Comparison of ENCODE assay signal across 1 cellular context in the genomic region with DNA sequence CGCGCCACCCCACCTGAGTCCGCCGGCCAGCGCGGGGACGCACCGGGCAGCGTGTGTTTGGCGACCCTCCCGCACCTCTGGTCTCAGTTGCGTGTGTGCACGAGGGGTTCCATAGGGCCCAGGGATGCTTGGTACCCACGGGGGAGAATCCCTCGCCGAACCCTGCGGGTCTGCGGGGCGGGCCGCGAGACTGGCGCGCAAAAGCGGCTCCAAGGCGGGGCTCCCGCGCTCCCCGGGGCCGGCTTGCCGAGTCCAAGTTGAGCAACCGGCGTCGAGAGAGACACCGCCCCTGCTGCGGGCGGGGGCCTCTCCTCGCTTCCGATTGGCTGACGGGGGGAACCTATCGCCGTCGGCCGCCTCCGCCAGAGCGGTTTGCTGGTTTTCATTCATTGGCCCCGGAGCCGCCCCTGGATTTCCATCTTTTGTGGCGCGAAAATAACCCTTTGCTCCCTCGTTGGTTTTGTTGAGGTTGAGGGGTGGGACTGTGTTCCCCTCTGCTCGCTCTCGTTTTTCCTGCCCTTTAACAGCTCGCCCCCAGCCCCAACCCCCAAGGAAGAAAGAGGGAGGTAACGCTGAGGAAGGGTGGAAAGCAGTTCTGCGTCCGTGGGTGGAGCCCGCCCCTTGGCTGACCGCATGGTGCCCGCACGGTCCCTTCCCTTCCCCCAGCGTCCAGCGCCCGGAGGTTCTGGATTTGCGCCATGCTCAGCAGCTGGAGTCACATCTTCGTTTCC.
A peak's percentile ranks its signal among the peaks of the same experiment; 100 is the strongest.
TF ChIP-seq lines count a peak whose summit lies in the region.

No MANE protein-coding gene starts in this region.

TF ChIP-seq in HepG2, 621 proteins besides CTCF, POLR2A, EP300 and RAD21 (continued from another document and continues in another):
- TF ChIP-seq, protein P1, sequence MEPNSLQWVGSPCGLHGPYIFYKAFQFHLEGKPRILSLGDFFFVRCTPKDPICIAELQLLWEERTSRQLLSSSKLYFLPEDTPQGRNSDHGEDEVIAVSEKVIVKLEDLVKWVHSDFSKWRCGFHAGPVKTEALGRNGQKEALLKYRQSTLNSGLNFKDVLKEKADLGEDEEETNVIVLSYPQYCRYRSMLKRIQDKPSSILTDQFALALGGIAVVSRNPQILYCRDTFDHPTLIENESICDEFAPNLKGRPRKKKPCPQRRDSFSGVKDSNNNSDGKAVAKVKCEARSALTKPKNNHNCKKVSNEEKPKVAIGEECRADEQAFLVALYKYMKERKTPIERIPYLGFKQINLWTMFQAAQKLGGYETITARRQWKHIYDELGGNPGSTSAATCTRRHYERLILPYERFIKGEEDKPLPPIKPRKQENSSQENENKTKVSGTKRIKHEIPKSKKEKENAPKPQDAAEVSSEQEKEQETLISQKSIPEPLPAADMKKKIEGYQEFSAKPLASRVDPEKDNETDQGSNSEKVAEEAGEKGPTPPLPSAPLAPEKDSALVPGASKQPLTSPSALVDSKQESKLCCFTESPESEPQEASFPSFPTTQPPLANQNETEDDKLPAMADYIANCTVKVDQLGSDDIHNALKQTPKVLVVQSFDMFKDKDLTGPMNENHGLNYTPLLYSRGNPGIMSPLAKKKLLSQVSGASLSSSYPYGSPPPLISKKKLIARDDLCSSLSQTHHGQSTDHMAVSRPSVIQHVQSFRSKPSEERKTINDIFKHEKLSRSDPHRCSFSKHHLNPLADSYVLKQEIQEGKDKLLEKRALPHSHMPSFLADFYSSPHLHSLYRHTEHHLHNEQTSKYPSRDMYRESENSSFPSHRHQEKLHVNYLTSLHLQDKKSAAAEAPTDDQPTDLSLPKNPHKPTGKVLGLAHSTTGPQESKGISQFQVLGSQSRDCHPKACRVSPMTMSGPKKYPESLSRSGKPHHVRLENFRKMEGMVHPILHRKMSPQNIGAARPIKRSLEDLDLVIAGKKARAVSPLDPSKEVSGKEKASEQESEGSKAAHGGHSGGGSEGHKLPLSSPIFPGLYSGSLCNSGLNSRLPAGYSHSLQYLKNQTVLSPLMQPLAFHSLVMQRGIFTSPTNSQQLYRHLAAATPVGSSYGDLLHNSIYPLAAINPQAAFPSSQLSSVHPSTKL (CRISPR knock-in tag; IDR thresholded peaks at IDR 0.05) = peak; percentile 43
- TF ChIP-seq RBM22 (optimal IDR thresholded peaks at IDR 0.05; ENCODE audit: low read length) (no peak), SALL2 (CRISPR knock-in tag; IDR thresholded peaks at IDR 0.05) (peak; percentile 89), RERE (CRISPR knock-in tag; IDR thresholded peaks at IDR 0.05; ENCODE audit: low read depth) (no peak), MLXIP (CRISPR knock-in tag; IDR thresholded peaks at IDR 0.05; ENCODE audit: borderline replicate concordance) (peak; percentile 32), CHCHD3 (CRISPR knock-in tag; IDR thresholded peaks at IDR 0.05) (peak; percentile 50; the same call in 1 of the 2 replicates), ATRX (CRISPR knock-in tag; IDR thresholded peaks at IDR 0.05; ENCODE audit: borderline replicate concordance) (no peak), HBP1 (CRISPR knock-in tag; IDR thresholded peaks at IDR 0.05; ENCODE audit: low read depth) (peak; percentile 88; the same call in 1 of the 2 replicates), POLR2AphosphoS5 (IDR thresholded peaks at IDR 0.05; ENCODE audit: low read depth, low read length) (peak; percentile 71), ZKSCAN8 (CRISPR knock-in tag; IDR thresholded peaks at IDR 0.05; ENCODE audit: borderline replicate concordance) (0 out of 2 replicates have a peak, but pooled peaks have one; percentile 22), KLF12 (CRISPR knock-in tag; IDR thresholded peaks at IDR 0.05; ENCODE audit: borderline replicate concordance) (peak; percentile 95), ZSCAN22 (CRISPR knock-in tag; IDR thresholded peaks at IDR 0.05) (no peak), ZNF446 (CRISPR knock-in tag; IDR thresholded peaks at IDR 0.05) (0 out of 2 replicates have a peak, but pooled peaks have one; percentile 25), ASH2L (IDR thresholded peaks at IDR 0.05; ENCODE audit: insufficient read length, low read depth, low read length) (peak; percentile 94), ZNF441 (CRISPR knock-in tag; IDR thresholded peaks at IDR 0.05; ENCODE audit: borderline replicate concordance) (no peak), ZNF724P (CRISPR knock-in tag; IDR thresholded peaks at IDR 0.05; ENCODE audit: borderline replicate concordance) (no peak), ZNF740 (CRISPR knock-in tag; IDR thresholded peaks at IDR 0.05) (no peak), ZFAT (CRISPR knock-in tag; conservative IDR thresholded peaks at IDR 0.05) (0 out of 2 replicates have a peak, but pooled peaks have one; percentile 14), KDM5B (CRISPR knock-in tag; IDR thresholded peaks at IDR 0.05; ENCODE audit: borderline replicate concordance) (peak; percentile 88; the same call in 1 of the 2 replicates), ZNF766 (CRISPR knock-in tag; IDR thresholded peaks at IDR 0.05; ENCODE audit: borderline replicate concordance) (peak; percentile 83), TSC22D2 (CRISPR knock-in tag; IDR thresholded peaks at IDR 0.05; ENCODE audit: borderline replicate concordance) (peak; percentile 20; the same call in 1 of the 2 replicates), ZNF713 (CRISPR knock-in tag; IDR thresholded peaks at IDR 0.05) (no peak), AGO1 (IDR thresholded peaks at IDR 0.05; ENCODE audit: low read depth, low read length, poor library complexity, severe bottlenecking) (peak; percentile 92), SP2 (CRISPR knock-in tag; IDR thresholded peaks at IDR 0.05) (peak; percentile 74), ZNF710 (CRISPR knock-in tag; IDR thresholded peaks at IDR 0.05; ENCODE audit: borderline replicate concordance) (0 out of 2 replicates have a peak, but pooled peaks have one; percentile 68), MAX (IDR thresholded peaks at IDR 0.05) (peak; percentile 97), BHLHE40 (IDR thresholded peaks at IDR 0.05; ENCODE audit: low read length) (no peak), EZH2 (conservative IDR thresholded peaks at IDR 0.05; ENCODE audit: low read depth, low read length) (no peak)
- TF ChIP-seq, protein P2, sequence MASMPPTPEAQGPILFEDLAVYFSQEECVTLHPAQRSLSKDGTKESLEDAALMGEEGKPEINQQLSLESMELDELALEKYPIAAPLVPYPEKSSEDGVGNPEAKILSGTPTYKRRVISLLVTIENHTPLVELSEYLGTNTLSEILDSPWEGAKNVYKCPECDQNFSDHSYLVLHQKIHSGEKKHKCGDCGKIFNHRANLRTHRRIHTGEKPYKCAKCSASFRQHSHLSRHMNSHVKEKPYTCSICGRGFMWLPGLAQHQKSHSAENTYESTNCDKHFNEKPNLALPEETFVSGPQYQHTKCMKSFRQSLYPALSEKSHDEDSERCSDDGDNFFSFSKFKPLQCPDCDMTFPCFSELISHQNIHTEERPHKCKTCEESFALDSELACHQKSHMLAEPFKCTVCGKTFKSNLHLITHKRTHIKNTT (CRISPR knock-in tag; IDR thresholded peaks at IDR 0.05) = no peak
- TF ChIP-seq, protein P3, sequence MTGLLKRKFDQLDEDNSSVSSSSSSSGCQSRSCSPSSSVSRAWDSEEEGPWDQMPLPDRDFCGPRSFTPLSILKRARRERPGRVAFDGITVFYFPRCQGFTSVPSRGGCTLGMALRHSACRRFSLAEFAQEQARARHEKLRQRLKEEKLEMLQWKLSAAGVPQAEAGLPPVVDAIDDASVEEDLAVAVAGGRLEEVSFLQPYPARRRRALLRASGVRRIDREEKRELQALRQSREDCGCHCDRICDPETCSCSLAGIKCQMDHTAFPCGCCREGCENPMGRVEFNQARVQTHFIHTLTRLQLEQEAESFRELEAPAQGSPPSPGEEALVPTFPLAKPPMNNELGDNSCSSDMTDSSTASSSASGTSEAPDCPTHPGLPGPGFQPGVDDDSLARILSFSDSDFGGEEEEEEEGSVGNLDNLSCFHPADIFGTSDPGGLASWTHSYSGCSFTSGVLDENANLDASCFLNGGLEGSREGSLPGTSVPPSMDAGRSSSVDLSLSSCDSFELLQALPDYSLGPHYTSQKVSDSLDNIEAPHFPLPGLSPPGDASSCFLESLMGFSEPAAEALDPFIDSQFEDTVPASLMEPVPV (CRISPR knock-in tag; IDR thresholded peaks at IDR 0.05) = peak; percentile 84
- TF ChIP-seq, protein P4, sequence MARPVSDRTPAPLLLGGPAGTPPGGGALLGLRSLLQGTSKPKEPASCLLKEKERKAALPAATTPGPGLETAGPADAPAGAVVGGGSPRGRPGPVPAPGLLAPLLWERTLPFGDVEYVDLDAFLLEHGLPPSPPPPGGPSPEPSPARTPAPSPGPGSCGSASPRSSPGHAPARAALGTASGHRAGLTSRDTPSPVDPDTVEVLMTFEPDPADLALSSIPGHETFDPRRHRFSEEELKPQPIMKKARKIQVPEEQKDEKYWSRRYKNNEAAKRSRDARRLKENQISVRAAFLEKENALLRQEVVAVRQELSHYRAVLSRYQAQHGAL (CRISPR knock-in tag; IDR thresholded peaks at IDR 0.05; ENCODE audit: not compliant biosample characterization) = peak; percentile 88
